ENCODE assay signal across 9 cellular contexts in genomic region chr1:98749152-98749756, GRCh38.
DNase-seq lines count a peak whose midpoint lies in the region; ATAC-seq, FAIRE-seq and TF ChIP-seq lines count a peak whose summit lies in the region.
"Had no signal": no experiment of that assay in that cellular context is flagged by ENCODE, and none has a peak within 500 bp of the region (broad histone marks: within the 10 kb centered on the region; RNA-seq: fewer than 3 reads in every experiment).

No MANE protein-coding gene starts in this region.

- no peak for TF ChIP-seq POLR2A in H54 (IDR thresholded peaks at IDR 0.05; ENCODE audit: low read depth, low read length)

- H3K9me3 ChIP-seq in Loucy (ENCODE audit: insufficient read depth, low read depth, low read length), result no peaks in the 10 kb centered on the region

- H3K4me2 ChIP-seq in Loucy (ENCODE audit: low read depth, low read length, poor library complexity, severe bottlenecking), result no peak overlapping the region

- POLR2A ChIA-PET in WTC11 (lab: Charles Lee), result no interaction called here

- H3K9me2 ChIP-seq in Loucy (replicated peaks; ENCODE audit: low read depth, low read length), result no peaks in the 10 kb centered on the region

- DNase-seq in NOMO-1 treated with DMSO at 0.1 percent for 48 hours (lab: John Stamatoyannopoulos, UW; ENCODE audit: unreplicated experiment), result peak; percentile 12
- no peak for DNase-seq in NOMO-1 treated with dmso at 0.1 percent for 144 hours (lab: John Stamatoyannopoulos, UW; ENCODE audit: unreplicated experiment)
- DNase-seq in cardiac fibroblast (ENCODE audit: low read depth in 2 of 2), result peak; percentile 15 to 25
- peak; percentile 9 for DNase-seq in putamen (ENCODE audit: low spot score)
- no peak for DNase-seq in WTC11 (ENCODE audit: low spot score)
- no peak for DNase-seq in H54 (ENCODE audit: insufficient read length, low spot score)
- DNase-seq: left cardiac atrium had no signal

- no peaks in the 10 kb centered on the region for H3K27me3 ChIP-seq in Loucy (ENCODE audit: insufficient read depth, low read length, poor library complexity, severe bottlenecking)

- no peak for FAIRE-seq in H54 (lab: Jason Lieb, UNC)

- no peak overlapping the region for H3K4me3 ChIP-seq in Loucy (ENCODE audit: low read length, poor library complexity, severe bottlenecking)
- no peak overlapping the region for H3K4me3 ChIP-seq in cardiac fibroblast (replicated peaks in 1 of 2; ENCODE audit: low read depth in 2 of 2, low read length in 2 of 2)

- H3K4me1 ChIP-seq in Loucy (ENCODE audit: insufficient read depth, low read length, poor library complexity, severe bottlenecking), result peaks cover 3% of the 10 kb centered on the region

- H2AFZ ChIP-seq in Loucy (ENCODE audit: low read length), result no peak overlapping the region

- H4K20me1 ChIP-seq in Loucy (ENCODE audit: insufficient read depth, low read length, poor library complexity, severe bottlenecking), result no peaks in the 10 kb centered on the region

- H3K36me3 ChIP-seq in Loucy (ENCODE audit: insufficient read depth, low read length), result no peaks in the 10 kb centered on the region

- no peaks in the 10 kb centered on the region for H3K9me3 Mint-ChIP-seq in WTC11

- no peak overlapping the region for H3K27ac Mint-ChIP-seq in WTC11

- TF ChIP-seq CTCF in Loucy (conservative IDR thresholded peaks at IDR 0.05; ENCODE audit: low read length) (peak; percentile 73), cardiac fibroblast (IDR thresholded peaks at IDR 0.05; ENCODE audit: low read depth, low read length) (peak; percentile 36), WTC11 (IDR thresholded peaks at IDR 0.05) (no peak)

- CTCF ChIA-PET in WTC11 (lab: Charles Lee), result interaction anchor here (0.7 to 1.6 kb wide), 5 partner anchors 12 to 30 kb away, joined by 3 to 8 read pairs (median 4); no protein-coding TSS in a partner anchor

- no peak for ATAC-seq in WTC11
- no peak for ATAC-seq in HG02798 (IDR thresholded peaks at IDR 0.05; ENCODE audit: poor library complexity, unreplicated experiment)
- ATAC-seq: left cardiac atrium had no signal

- H3K9ac ChIP-seq in Loucy (ENCODE audit: low read depth, low read length, poor library complexity, severe bottlenecking), result no peak overlapping the region

- no peaks in the 10 kb centered on the region for H3K36me3 Mint-ChIP-seq in WTC11

- H3K27me3 Mint-ChIP-seq in WTC11 (ENCODE audit: low read depth), result no peaks in the 10 kb centered on the region

- no peaks in the 10 kb centered on the region for H3K79me2 ChIP-seq in Loucy (ENCODE audit: insufficient read depth, low read length)

- H3K4me1 Mint-ChIP-seq in WTC11, result no peaks in the 10 kb centered on the region

- no peak overlapping the region for H3K4me3 Mint-ChIP-seq in WTC11

- no peaks in the 10 kb centered on the region for H3F3A ChIP-seq in Loucy (ENCODE audit: low read depth)

TF ChIP-seq in WTC11, 78 proteins besides CTCF, POLR2A, EP300 and RAD21:
- TF ChIP-seq SOX15 (CRISPR knock-in tag; IDR thresholded peaks at IDR 0.05) (no peak), ZNF219 (CRISPR knock-in tag; IDR thresholded peaks at IDR 0.05; ENCODE audit: borderline replicate concordance) (no peak), TCF7 (CRISPR knock-in tag; IDR thresholded peaks at IDR 0.05; ENCODE audit: low read depth) (no peak), EMX1 (CRISPR knock-in tag; IDR thresholded peaks at IDR 0.05) (no peak)
TF ChIP-seq in WTC11: peak in this region for 0.

Comparison
In these comparisons a context has a peak if more than half of its experiments do, and no peak if none do; other contexts are left out.
1. DNase-seq: peak in NOMO-1 treated with DMSO at 0.1 percent for 48 hours (single experiment), cardiac fibroblast (2 of 2) and putamen (single experiment); none in NOMO-1 treated with dmso at 0.1 percent for 144 hours (single experiment), WTC11 (single experiment) and H54 (single experiment).